1 cellular context compared by ENCODE assay signal in the genomic region with DNA sequence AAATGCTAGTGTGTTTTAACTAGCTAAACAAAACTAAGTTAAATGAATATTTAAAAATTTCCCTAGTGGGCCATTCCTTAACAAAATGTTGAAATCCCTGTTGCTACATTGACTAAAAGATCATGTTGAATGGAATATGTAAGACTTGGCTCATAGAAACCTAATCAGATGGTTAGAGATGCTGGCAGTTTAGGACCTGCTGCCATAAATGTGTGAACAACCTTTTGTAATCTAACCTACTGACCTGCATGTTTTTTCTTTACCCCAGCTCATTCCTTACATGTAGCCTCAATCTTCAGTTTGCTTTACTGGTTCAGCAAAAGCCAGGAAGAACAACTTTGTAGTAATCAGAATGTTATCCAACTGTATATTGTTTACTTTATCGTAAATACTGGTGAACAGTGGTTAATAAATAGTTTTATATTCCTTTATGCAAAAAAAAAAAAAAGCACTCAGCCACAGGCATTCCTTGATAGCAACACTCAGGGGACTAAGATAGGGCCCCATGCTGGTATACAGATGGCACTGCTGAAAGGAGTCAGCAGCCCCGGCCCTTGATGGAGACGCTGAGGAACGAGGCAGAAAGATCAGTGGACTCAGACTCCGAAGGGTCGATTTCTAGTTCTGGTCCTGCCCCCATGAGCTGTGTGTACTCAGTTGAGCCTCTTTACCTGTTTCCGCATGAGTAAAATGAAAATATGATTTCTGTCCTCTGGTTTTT.
TF ChIP-seq lines count a peak whose summit lies in the region.

No MANE protein-coding gene starts in this region.

TF ChIP-seq in endothelial cell of umbilical vein, 7 proteins besides CTCF, POLR2A, EP300 and RAD21 (continued from another document):
- no peak for TF ChIP-seq JUN (IDR thresholded peaks at IDR 0.05; ENCODE audit: borderline replicate concordance, insufficient read depth, insufficient read length, low read depth)
- no peak for TF ChIP-seq FOS (IDR thresholded peaks at IDR 0.05; ENCODE audit: borderline replicate concordance, insufficient read depth, low read length)
- TF ChIP-seq POLR2AphosphoS5 (IDR thresholded peaks at IDR 0.05; ENCODE audit: insufficient read depth, low read depth, low read length), result no peak
- TF ChIP-seq, protein P1, sequence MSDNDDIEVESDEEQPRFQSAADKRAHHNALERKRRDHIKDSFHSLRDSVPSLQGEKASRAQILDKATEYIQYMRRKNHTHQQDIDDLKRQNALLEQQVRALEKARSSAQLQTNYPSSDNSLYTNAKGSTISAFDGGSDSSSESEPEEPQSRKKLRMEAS (IDR thresholded peaks at IDR 0.05; ENCODE audit: insufficient read depth, insufficient read length), result no peak
TF ChIP-seq in endothelial cell of umbilical vein: peak in this region for 0.
